1 cellular context compared by ENCODE assay signal in genomic region chr11:130523166-130523565, GRCh38.
TF ChIP-seq lines count a peak whose summit lies in the region.

No MANE protein-coding gene starts in this region.

TF ChIP-seq in H1, 55 proteins besides CTCF, POLR2A, EP300 and RAD21 (continued from another document):
- TF ChIP-seq TEAD4 (IDR thresholded peaks at IDR 0.05; ENCODE audit: low read depth, low read length) = no peak
